In the genomic region with DNA sequence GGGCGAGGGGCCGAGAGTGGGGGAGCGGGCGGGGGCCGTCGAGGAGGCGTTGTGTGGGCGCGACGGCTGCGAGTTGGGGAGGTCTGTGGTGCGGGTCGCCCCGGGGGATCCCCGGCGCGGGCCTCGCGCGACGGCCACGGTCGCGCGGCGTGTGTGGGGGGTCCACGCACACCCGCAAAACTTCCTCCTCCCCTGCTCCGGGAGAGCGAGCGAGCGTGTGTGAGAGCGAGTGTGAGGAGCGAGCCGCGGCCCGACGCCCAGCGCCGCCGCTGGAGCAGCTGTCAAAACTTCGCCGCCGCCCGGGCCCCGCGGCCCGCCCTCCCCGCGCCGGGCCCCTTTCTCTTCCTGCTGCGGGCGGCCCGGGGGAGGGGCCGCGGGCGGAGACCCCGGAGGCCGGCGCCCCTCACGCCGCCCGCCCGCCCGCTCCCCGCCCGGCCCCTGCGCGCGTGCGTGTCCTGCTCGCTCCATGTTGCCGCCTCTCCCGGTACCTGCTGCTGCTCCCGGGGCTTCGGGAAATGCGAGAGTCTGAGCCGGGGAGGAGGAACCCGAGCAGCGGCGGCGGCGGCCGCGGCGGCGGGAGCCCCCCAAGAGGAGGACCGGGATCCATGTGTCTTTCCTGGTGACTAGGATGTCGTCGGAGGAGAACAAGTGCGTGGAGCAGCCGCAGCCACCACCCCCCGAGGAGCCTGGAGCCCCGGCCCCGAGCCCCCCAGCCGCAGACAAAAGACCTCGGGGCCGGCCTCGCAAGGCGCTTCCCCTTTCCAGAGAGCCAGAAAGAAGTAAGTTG, we compare ENCODE assay signal across 1 cellular context.
A peak's percentile ranks its signal among the peaks of the same experiment; 100 is the strongest.
TF ChIP-seq lines count a peak whose summit lies in the region.

No MANE protein-coding gene starts in this region.

TF ChIP-seq in K562, 482 proteins besides CTCF, POLR2A, EP300 and RAD21 (continued from another document and continues in another):
- TF ChIP-seq, protein P1, sequence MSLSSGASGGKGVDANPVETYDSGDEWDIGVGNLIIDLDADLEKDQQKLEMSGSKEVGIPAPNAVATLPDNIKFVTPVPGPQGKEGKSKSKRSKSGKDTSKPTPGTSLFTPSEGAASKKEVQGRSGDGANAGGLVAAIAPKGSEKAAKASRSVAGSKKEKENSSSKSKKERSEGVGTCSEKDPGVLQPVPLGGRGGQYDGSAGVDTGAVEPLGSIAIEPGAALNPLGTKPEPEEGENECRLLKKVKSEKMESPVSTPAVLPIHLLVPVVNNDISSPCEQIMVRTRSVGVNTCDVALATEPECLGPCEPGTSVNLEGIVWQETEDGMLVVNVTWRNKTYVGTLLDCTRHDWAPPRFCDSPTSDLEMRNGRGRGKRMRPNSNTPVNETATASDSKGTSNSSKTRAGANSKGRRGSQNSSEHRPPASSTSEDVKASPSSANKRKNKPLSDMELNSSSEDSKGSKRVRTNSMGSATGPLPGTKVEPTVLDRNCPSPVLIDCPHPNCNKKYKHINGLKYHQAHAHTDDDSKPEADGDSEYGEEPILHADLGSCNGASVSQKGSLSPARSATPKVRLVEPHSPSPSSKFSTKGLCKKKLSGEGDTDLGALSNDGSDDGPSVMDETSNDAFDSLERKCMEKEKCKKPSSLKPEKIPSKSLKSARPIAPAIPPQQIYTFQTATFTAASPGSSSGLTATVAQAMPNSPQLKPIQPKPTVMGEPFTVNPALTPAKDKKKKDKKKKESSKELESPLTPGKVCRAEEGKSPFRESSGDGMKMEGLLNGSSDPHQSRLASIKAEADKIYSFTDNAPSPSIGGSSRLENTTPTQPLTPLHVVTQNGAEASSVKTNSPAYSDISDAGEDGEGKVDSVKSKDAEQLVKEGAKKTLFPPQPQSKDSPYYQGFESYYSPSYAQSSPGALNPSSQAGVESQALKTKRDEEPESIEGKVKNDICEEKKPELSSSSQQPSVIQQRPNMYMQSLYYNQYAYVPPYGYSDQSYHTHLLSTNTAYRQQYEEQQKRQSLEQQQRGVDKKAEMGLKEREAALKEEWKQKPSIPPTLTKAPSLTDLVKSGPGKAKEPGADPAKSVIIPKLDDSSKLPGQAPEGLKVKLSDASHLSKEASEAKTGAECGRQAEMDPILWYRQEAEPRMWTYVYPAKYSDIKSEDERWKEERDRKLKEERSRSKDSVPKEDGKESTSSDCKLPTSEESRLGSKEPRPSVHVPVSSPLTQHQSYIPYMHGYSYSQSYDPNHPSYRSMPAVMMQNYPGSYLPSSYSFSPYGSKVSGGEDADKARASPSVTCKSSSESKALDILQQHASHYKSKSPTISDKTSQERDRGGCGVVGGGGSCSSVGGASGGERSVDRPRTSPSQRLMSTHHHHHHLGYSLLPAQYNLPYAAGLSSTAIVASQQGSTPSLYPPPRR (CRISPR knock-in tag; IDR thresholded peaks at IDR 0.05; ENCODE audit: borderline replicate concordance) = no peak
- peak; percentile 65; the same call in 1 of the 2 replicates for TF ChIP-seq SMAD3 (CRISPR knock-in tag; conservative IDR thresholded peaks at IDR 0.05)
- TF ChIP-seq, protein P2, sequence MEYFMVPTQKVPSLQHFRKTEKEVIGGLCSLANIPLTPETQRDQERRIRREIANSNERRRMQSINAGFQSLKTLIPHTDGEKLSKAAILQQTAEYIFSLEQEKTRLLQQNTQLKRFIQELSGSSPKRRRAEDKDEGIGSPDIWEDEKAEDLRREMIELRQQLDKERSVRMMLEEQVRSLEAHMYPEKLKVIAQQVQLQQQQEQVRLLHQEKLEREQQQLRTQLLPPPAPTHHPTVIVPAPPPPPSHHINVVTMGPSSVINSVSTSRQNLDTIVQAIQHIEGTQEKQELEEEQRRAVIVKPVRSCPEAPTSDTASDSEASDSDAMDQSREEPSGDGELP (CRISPR knock-in tag; IDR thresholded peaks at IDR 0.05; ENCODE audit: borderline replicate concordance) = peak; percentile 28; the same call in 1 of the 2 replicates
- TF ChIP-seq, protein P3, sequence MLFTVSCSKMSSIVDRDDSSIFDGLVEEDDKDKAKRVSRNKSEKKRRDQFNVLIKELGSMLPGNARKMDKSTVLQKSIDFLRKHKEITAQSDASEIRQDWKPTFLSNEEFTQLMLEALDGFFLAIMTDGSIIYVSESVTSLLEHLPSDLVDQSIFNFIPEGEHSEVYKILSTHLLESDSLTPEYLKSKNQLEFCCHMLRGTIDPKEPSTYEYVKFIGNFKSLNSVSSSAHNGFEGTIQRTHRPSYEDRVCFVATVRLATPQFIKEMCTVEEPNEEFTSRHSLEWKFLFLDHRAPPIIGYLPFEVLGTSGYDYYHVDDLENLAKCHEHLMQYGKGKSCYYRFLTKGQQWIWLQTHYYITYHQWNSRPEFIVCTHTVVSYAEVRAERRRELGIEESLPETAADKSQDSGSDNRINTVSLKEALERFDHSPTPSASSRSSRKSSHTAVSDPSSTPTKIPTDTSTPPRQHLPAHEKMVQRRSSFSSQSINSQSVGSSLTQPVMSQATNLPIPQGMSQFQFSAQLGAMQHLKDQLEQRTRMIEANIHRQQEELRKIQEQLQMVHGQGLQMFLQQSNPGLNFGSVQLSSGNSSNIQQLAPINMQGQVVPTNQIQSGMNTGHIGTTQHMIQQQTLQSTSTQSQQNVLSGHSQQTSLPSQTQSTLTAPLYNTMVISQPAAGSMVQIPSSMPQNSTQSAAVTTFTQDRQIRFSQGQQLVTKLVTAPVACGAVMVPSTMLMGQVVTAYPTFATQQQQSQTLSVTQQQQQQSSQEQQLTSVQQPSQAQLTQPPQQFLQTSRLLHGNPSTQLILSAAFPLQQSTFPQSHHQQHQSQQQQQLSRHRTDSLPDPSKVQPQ (CRISPR knock-in tag; IDR thresholded peaks at IDR 0.05; ENCODE audit: borderline replicate concordance) = no peak
- TF ChIP-seq SAP30 (IDR thresholded peaks at IDR 0.05; ENCODE audit: borderline replicate concordance, insufficient read depth, low read depth, low read length, poor library complexity, severe bottlenecking) = peak; percentile 89
- peak; percentile 10; the same call in 1 of the 2 replicates for TF ChIP-seq TGIF2 (CRISPR knock-in tag; IDR thresholded peaks at IDR 0.05)
- no peak for TF ChIP-seq RCOR1 (IDR thresholded peaks at IDR 0.05; ENCODE audit: borderline replicate concordance in 1 of 2, low read depth in 2 of 2, low read length in 2 of 2)
- no peak for TF ChIP-seq KDM1A (IDR thresholded peaks at IDR 0.05)
- TF ChIP-seq POLR2AphosphoS5 (IDR thresholded peaks at IDR 0.05; ENCODE audit: control insufficient read depth, insufficient read depth, low read depth, low read length) = peak; percentile 45; the same call in 1 of the 2 replicates
- TF ChIP-seq, protein P4, sequence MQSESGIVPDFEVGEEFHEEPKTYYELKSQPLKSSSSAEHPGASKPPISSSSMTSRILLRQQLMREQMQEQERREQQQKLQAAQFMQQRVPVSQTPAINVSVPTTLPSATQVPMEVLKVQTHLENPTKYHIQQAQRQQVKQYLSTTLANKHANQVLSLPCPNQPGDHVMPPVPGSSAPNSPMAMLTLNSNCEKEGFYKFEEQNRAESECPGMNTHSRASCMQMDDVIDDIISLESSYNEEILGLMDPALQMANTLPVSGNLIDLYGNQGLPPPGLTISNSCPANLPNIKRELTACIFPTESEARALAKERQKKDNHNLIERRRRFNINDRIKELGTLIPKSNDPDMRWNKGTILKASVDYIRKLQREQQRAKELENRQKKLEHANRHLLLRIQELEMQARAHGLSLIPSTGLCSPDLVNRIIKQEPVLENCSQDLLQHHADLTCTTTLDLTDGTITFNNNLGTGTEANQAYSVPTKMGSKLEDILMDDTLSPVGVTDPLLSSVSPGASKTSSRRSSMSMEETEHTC (IDR thresholded peaks at IDR 0.05) = no peak
- 0 out of 2 replicates have a peak, but pooled peaks have one; percentile 35 for TF ChIP-seq KAT7 (CRISPR knock-in tag; IDR thresholded peaks at IDR 0.05; ENCODE audit: borderline replicate concordance)
- TF ChIP-seq, protein P5, sequence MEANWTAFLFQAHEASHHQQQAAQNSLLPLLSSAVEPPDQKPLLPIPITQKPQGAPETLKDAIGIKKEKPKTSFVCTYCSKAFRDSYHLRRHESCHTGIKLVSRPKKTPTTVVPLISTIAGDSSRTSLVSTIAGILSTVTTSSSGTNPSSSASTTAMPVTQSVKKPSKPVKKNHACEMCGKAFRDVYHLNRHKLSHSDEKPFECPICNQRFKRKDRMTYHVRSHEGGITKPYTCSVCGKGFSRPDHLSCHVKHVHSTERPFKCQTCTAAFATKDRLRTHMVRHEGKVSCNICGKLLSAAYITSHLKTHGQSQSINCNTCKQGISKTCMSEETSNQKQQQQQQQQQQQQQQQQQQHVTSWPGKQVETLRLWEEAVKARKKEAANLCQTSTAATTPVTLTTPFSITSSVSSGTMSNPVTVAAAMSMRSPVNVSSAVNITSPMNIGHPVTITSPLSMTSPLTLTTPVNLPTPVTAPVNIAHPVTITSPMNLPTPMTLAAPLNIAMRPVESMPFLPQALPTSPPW (CRISPR knock-in tag; IDR thresholded peaks at IDR 0.05) = no peak
- TF ChIP-seq SAFB (IDR thresholded peaks at IDR 0.05; ENCODE audit: borderline replicate concordance, low read depth, low read length) = peak; percentile 97
- TF ChIP-seq, protein P6, sequence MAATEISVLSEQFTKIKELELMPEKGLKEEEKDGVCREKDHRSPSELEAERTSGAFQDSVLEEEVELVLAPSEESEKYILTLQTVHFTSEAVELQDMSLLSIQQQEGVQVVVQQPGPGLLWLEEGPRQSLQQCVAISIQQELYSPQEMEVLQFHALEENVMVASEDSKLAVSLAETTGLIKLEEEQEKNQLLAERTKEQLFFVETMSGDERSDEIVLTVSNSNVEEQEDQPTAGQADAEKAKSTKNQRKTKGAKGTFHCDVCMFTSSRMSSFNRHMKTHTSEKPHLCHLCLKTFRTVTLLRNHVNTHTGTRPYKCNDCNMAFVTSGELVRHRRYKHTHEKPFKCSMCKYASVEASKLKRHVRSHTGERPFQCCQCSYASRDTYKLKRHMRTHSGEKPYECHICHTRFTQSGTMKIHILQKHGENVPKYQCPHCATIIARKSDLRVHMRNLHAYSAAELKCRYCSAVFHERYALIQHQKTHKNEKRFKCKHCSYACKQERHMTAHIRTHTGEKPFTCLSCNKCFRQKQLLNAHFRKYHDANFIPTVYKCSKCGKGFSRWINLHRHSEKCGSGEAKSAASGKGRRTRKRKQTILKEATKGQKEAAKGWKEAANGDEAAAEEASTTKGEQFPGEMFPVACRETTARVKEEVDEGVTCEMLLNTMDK (IDR thresholded peaks at IDR 0.05; ENCODE audit: borderline replicate concordance, insufficient read depth, low read depth, low read length, poor library complexity, severe bottlenecking) = peak; percentile 64
- peak; percentile 7; the same call in 1 of the 2 replicates for TF ChIP-seq E2F3 (CRISPR knock-in tag; IDR thresholded peaks at IDR 0.05)
- TF ChIP-seq MBD2 (IDR thresholded peaks at IDR 0.05; ENCODE audit: borderline replicate concordance, low read depth) = peak; percentile 34; the same call in 1 of the 2 replicates
- 0 out of 2 replicates have a peak, but pooled peaks have one; percentile 14 for TF ChIP-seq ZC3H4 (CRISPR knock-in tag; IDR thresholded peaks at IDR 0.05; ENCODE audit: borderline replicate concordance)
- peak in 1 of 2 experiments; percentile 85; a peak in 2 of 4 replicates for TF ChIP-seq MAZ (CRISPR knock-in tag; conservative IDR thresholded peaks at IDR 0.05 in 1 of 2, IDR thresholded peaks at IDR 0.05 in 1 of 2)
- no peak for TF ChIP-seq MAFG (tag; conservative IDR thresholded peaks at IDR 0.05)
- no peak for TF ChIP-seq BRD9 (IDR thresholded peaks at IDR 0.05; ENCODE audit: low read depth, partially characterized antibody)
- TF ChIP-seq, protein P7, sequence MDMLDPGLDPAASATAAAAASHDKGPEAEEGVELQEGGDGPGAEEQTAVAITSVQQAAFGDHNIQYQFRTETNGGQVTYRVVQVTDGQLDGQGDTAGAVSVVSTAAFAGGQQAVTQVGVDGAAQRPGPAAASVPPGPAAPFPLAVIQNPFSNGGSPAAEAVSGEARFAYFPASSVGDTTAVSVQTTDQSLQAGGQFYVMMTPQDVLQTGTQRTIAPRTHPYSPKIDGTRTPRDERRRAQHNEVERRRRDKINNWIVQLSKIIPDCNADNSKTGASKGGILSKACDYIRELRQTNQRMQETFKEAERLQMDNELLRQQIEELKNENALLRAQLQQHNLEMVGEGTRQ (CRISPR knock-in tag; IDR thresholded peaks at IDR 0.05) = no peak
- 0 out of 2 replicates have a peak, but pooled peaks have one; percentile 8 for TF ChIP-seq BHLHE40 (IDR thresholded peaks at IDR 0.05; ENCODE audit: low read length)
- TF ChIP-seq MTA1 (IDR thresholded peaks at IDR 0.05; ENCODE audit: borderline replicate concordance) = no peak
- TF ChIP-seq, protein P8, sequence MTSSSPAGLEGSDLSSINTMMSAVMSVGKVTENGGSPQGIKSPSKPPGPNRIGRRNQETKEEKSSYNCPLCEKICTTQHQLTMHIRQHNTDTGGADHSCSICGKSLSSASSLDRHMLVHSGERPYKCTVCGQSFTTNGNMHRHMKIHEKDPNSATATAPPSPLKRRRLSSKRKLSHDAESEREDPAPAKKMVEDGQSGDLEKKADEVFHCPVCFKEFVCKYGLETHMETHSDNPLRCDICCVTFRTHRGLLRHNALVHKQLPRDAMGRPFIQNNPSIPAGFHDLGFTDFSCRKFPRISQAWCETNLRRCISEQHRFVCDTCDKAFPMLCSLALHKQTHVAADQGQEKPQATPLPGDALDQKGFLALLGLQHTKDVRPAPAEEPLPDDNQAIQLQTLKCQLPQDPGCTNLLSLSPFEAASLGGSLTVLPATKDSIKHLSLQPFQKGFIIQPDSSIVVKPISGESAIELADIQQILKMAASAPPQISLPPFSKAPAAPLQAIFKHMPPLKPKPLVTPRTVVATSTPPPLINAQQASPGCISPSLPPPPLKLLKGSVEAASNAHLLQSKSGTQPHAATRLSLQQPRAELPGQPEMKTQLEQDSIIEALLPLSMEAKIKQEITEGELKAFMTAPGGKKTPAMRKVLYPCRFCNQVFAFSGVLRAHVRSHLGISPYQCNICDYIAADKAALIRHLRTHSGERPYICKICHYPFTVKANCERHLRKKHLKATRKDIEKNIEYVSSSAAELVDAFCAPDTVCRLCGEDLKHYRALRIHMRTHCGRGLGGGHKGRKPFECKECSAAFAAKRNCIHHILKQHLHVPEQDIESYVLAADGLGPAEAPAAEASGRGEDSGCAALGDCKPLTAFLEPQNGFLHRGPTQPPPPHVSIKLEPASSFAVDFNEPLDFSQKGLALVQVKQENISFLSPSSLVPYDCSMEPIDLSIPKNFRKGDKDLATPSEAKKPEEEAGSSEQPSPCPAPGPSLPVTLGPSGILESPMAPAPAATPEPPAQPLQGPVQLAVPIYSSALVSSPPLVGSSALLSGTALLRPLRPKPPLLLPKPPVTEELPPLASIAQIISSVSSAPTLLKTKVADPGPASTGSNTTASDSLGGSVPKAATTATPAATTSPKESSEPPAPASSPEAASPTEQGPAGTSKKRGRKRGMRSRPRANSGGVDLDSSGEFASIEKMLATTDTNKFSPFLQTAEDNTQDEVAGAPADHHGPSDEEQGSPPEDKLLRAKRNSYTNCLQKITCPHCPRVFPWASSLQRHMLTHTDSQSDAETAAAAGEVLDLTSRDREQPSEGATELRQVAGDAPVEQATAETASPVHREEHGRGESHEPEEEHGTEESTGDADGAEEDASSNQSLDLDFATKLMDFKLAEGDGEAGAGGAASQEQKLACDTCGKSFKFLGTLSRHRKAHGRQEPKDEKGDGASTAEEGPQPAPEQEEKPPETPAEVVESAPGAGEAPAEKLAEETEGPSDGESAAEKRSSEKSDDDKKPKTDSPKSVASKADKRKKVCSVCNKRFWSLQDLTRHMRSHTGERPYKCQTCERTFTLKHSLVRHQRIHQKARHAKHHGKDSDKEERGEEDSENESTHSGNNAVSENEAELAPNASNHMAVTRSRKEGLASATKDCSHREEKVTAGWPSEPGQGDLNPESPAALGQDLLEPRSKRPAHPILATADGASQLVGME (CRISPR knock-in tag; IDR thresholded peaks at IDR 0.05) = peak; percentile 24; the same call in 1 of the 2 replicates
